ENCODE assay signal across 20 cellular contexts in the genomic region with DNA sequence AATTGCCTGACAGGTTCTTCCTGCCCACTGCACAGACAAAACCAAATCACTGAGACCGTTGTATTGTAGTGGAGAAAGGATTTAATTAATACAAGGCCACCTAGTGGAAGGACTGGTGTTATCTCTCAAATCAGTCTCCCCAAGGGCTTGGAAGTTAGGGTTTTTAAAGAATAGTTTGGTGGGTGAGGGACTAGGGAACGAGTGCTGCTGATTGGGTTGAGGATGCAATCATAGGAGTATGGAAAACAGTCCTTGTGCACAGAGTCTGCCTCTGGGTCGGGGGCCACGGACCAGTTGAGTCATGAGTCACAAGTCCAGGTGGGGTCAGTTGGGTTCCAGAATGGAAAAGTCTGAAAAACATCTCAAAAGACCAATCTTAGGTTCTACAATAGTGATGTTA.
"Had no signal": no experiment of that assay in that cellular context is flagged by ENCODE, and none has a peak within 500 bp of the region (broad histone marks: within the 10 kb centered on the region; RNA-seq: fewer than 3 reads in every experiment).

No MANE protein-coding gene starts in this region.

- H3K36me3 ChIP-seq: colonic mucosa, esophagus muscularis mucosa, heart right ventricle, neural progenitor cell, right atrium auricular region, tibial artery had no signal

- H3K27ac Mint-ChIP-seq: activated naive CD4-positive, alpha-beta T cell treated with anti-CD3 and anti-CD28 coated beads for 36 hours; naive thymus-derived CD4-positive, alpha-beta T cell; neural progenitor cell; progenitor cell of endocrine pancreas; T-helper 2 cell treated with Interferon-gamma antibody and Interleukin-4, amounts not matched to agents 5 μg/mL and 100 μg/mL, for 36 hours had no signal

- DNase-seq: activated CD4-positive, alpha-beta T cell treated with anti-CD3 and anti-CD28 coated beads, Interleukin-2, amount 50 U/mL, for 1 hour; activated CD8-positive, alpha-beta memory T cell treated with anti-CD3 and anti-CD28 coated beads, Interleukin-2, amount 50 U/mL, for 4 hours; activated naive CD4-positive, alpha-beta T cell treated with anti-CD3 and anti-CD28 coated beads for 36 hours; activated T-cell treated with anti-CD3 and anti-CD28 coated beads, Interleukin-2, amount 50 U/mL, for 4 hours; body of pancreas; central memory CD4-positive, alpha-beta T cell; colonic mucosa; heart right ventricle; left cardiac atrium; mesenchymal stem cell; naive thymus-derived CD4-positive, alpha-beta T cell; stimulated activated naive CD8-positive, alpha-beta T cell treated with anti-CD3 and anti-CD28 coated beads, Interleukin-15, Interleukin-2, amounts not matched to agents 100 U/mL and 50 U/mL, for 24 hours; substantia nigra; tibial artery had no signal

- H3K9me3 ChIP-seq: body of pancreas, colonic mucosa had no signal

- H3K27me3 Mint-ChIP-seq: progenitor cell of endocrine pancreas had no signal

- H3K4me2 ChIP-seq: neural progenitor cell had no signal

- H3K4me1 Mint-ChIP-seq: neural progenitor cell had no signal

- H3K4me3 ChIP-seq: body of pancreas, colonic mucosa, esophagus muscularis mucosa, heart right ventricle, neural progenitor cell, right atrium auricular region, skin epidermis, tibial artery had no signal

- H3K27ac ChIP-seq: body of pancreas, colonic mucosa, esophagus muscularis mucosa, heart right ventricle, neural progenitor cell, right atrium auricular region, skin epidermis, tibial artery had no signal

- H3K4me1 ChIP-seq: body of pancreas, colonic mucosa, neural progenitor cell had no signal

- H3K4me3 Mint-ChIP-seq: activated naive CD4-positive, alpha-beta T cell treated with anti-CD3 and anti-CD28 coated beads for 36 hours; activated T-cell treated with anti-CD3 and anti-CD28 coated beads, Interleukin-2, amount 50 U/mL, for 4 hours; naive thymus-derived CD4-positive, alpha-beta T cell; neural progenitor cell; T-helper 2 cell treated with Interferon-gamma antibody and Interleukin-4, amounts not matched to agents 5 μg/mL and 100 μg/mL, for 36 hours had no signal

- H2AFZ ChIP-seq: neural progenitor cell had no signal

- ATAC-seq: activated T-cell treated with anti-CD3 and anti-CD28 coated beads, Interleukin-2, amount 50 U/mL, for 4 hours; body of pancreas; heart right ventricle; left cardiac atrium; naive thymus-derived CD4-positive, alpha-beta T cell; stimulated activated naive CD8-positive, alpha-beta T cell treated with anti-CD3 and anti-CD28 coated beads, Interleukin-15, Interleukin-2, amounts not matched to agents 100 U/mL and 50 U/mL, for 24 hours had no signal
